Comparison of ENCODE assay signal across 11 cellular contexts in the genomic region with DNA sequence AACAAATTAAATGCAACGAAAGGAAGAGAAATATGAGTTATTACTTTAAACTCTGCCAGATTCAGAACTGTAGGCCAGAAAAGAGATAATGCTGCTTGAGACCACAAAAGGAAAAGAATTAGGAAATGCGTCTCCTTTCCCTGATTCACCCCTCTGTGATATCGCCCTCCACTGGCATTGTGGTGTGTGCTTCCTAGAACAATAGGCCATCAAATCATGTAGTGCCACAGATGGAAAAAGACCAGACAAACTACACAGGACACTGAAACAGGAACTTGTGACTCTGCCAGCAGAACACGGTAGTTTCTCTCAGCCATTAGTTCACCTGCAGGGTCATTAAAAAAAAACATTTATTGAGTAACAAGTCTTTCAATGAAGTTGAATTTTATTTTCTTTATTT. TPM values are rescaled to one million over a fixed set of nuclear protein-coding genes. Genes with fewer than 3 reads are reported as not detected.
DNase-seq lines count a peak whose midpoint lies in the region; ATAC-seq and TF ChIP-seq lines count a peak whose summit lies in the region.
"Had no signal": no experiment of that assay in that cellular context is flagged by ENCODE, and none has a peak within 500 bp of the region (broad histone marks: within the 10 kb centered on the region; RNA-seq: fewer than 3 reads in every experiment).

No MANE protein-coding gene starts in this region.

- H3K27ac ChIP-seq in A673 (ENCODE audit: low read depth, low read length, poor library complexity, severe bottlenecking) = no peak overlapping the region
- H3K27ac ChIP-seq in OCI-LY7 (ENCODE audit: low read depth, low read length, poor library complexity, severe bottlenecking) = no peak overlapping the region
- no peak overlapping the region for H3K27ac ChIP-seq in testis
- H3K27ac ChIP-seq: vagina had no signal

- 67 to 69% methylated on average over 4 of the region's 4 CpGs for WGBS in testis, 2 donors

- H4K20me1 ChIP-seq in OCI-LY7 (ENCODE audit: insufficient read depth, low read length) = no peaks in the 10 kb centered on the region

- no peak overlapping the region for H2AFZ ChIP-seq in OCI-LY7 (ENCODE audit: low read length)

- H3K27ac Mint-ChIP-seq in HFFc6 = no peak overlapping the region
- H3K27ac Mint-ChIP-seq in activated CD4-positive, alpha-beta T cell treated with anti-CD3 and anti-CD28 coated beads, Interleukin-2, amount 10 ng/mL, durations not matched to agents 24 days and 14 days = no peak overlapping the region
- H3K27ac Mint-ChIP-seq in activated T-cell treated with anti-CD3 and anti-CD28 coated beads, Interleukin-2, amount 50 U/mL, for 72 hours = no peak overlapping the region

- H3K36me3 Mint-ChIP-seq in HFFc6 (ENCODE audit: low read depth) = no peaks in the 10 kb centered on the region
- no peaks in the 10 kb centered on the region for H3K36me3 Mint-ChIP-seq in activated CD4-positive, alpha-beta T cell treated with anti-CD3 and anti-CD28 coated beads, Interleukin-2, amount 10 ng/mL, durations not matched to agents 24 days and 14 days (ENCODE audit: low read depth)
- H3K36me3 Mint-ChIP-seq in activated T-cell treated with anti-CD3 and anti-CD28 coated beads, Interleukin-2, amount 50 U/mL, for 72 hours (ENCODE audit: insufficient read depth in 2 of 2) = no peaks in the 10 kb centered on the region

- POLR2A ChIA-PET in A673 (lab: Charles Lee; ENCODE audit: low non-redundant PET) = no interaction called here
- POLR2A ChIA-PET in OCI-LY7 (lab: Charles Lee) = interaction anchor here (0.5 to 0.7 kb wide), 2 partner anchors 34 to 748 kb away, joined by 3 read pairs; no protein-coding TSS in a partner anchor

- H3K36me3 ChIP-seq in A673 (ENCODE audit: insufficient read depth, low read length, poor library complexity, severe bottlenecking) = no peaks in the 10 kb centered on the region
- no peaks in the 10 kb centered on the region for H3K36me3 ChIP-seq in OCI-LY7 (ENCODE audit: insufficient read depth, low read length)
- H3K36me3 ChIP-seq in testis (ENCODE audit: low read depth, missing control alignments) = no peaks in the 10 kb centered on the region
- H3K36me3 ChIP-seq: vagina had no signal

- H3K27me3 ChIP-seq in A673 (replicated peaks; ENCODE audit: insufficient read depth, low read depth, low read length, poor library complexity) (no peaks in the 10 kb centered on the region), testis (no peaks in the 10 kb centered on the region)
- H3K27me3 ChIP-seq: vagina had no signal

- H3K79me2 ChIP-seq in OCI-LY7 (ENCODE audit: insufficient read depth, low read depth, low read length) = no peaks in the 10 kb centered on the region

- H3K9me3 Mint-ChIP-seq in HFFc6 = no peaks in the 10 kb centered on the region
- H3K9me3 Mint-ChIP-seq in activated CD4-positive, alpha-beta T cell treated with anti-CD3 and anti-CD28 coated beads, Interleukin-2, amount 10 ng/mL, durations not matched to agents 24 days and 14 days = no peaks in the 10 kb centered on the region
- no peaks in the 10 kb centered on the region for H3K9me3 Mint-ChIP-seq in activated T-cell treated with anti-CD3 and anti-CD28 coated beads, Interleukin-2, amount 50 U/mL, for 72 hours

- no peak for TF ChIP-seq POLR2A in testis (IDR thresholded peaks at IDR 0.05)

- H3K27me3 Mint-ChIP-seq in HFFc6 (ENCODE audit: insufficient read depth) = no peaks in the 10 kb centered on the region; the same call in 1 of the 2 replicates
- H3K27me3 Mint-ChIP-seq in activated CD4-positive, alpha-beta T cell treated with anti-CD3 and anti-CD28 coated beads, Interleukin-2, amount 10 ng/mL, durations not matched to agents 24 days and 14 days = peaks cover 36% of the 10 kb centered on the region
- peaks cover 18% of the 10 kb centered on the region for H3K27me3 Mint-ChIP-seq in activated T-cell treated with anti-CD3 and anti-CD28 coated beads, Interleukin-2, amount 50 U/mL, for 72 hours (ENCODE audit: low read depth)

- peaks cover 20% of the 10 kb centered on the region for H3K4me1 Mint-ChIP-seq in HFFc6 (ENCODE audit: low read depth)
- H3K4me1 Mint-ChIP-seq in activated CD4-positive, alpha-beta T cell treated with anti-CD3 and anti-CD28 coated beads, Interleukin-2, amount 10 ng/mL, durations not matched to agents 24 days and 14 days = no peaks in the 10 kb centered on the region
- H3K4me1 Mint-ChIP-seq in activated T-cell treated with anti-CD3 and anti-CD28 coated beads, Interleukin-2, amount 50 U/mL, for 72 hours (ENCODE audit: low read depth) = no peaks in the 10 kb centered on the region

- CTCF ChIA-PET in A673 (lab: Charles Lee) (interaction anchor here (1.4 to 1.8 kb wide), 2 partner anchors 15 to 89 kb away, joined by 3 to 7 read pairs; no protein-coding TSS in a partner anchor), OCI-LY7 (lab: Charles Lee; ENCODE audit: unreplicated experiment) (no interaction called here)

- peak; percentile 55 for ATAC-seq in left lobe of liver
- ATAC-seq in activated T-cell treated with anti-CD3 and anti-CD28 coated beads, Interleukin-2, amount 50 U/mL, for 72 hours (replicated peaks in 1 of 2) = no peak

- no peak overlapping the region for H3K4me2 ChIP-seq in OCI-LY7 (ENCODE audit: low read length)

- H3K4me1 ChIP-seq in A673 (ENCODE audit: insufficient read depth, low read length, poor library complexity, severe bottlenecking) (no peaks in the 10 kb centered on the region), OCI-LY7 (ENCODE audit: insufficient read depth, low read length, poor library complexity, severe bottlenecking) (no peaks in the 10 kb centered on the region), testis (no peaks in the 10 kb centered on the region)

- peak; percentile 49 for DNase-seq in A673 (ENCODE audit: low spot score)
- no peak for DNase-seq in HFFc6
- DNase-seq in cardiac fibroblast (ENCODE audit: low read depth in 2 of 2) = peak; percentile 68 to 76
- no peak for DNase-seq in left lobe of liver (ENCODE audit: low spot score)
- no peak for DNase-seq in activated CD4-positive, alpha-beta T cell treated with anti-CD3 and anti-CD28 coated beads, Interleukin-2, amount 10 ng/mL, durations not matched to agents 24 days and 14 days
- no peak for DNase-seq in OCI-LY7 (ENCODE audit: low spot score)
- DNase-seq in testis = no peak
- no peak for DNase-seq in activated T-cell treated with anti-CD3 and anti-CD28 coated beads, Interleukin-2, amount 50 U/mL, for 72 hours
- DNase-seq: Calu3; stimulated activated CD4-positive, alpha-beta T cell treated with anti-CD3 and anti-CD28 coated beads, Interleukin-2, amount 100 ng/mL, for 24 hours had no signal

- intact Hi-C loops in A673 (cut with micrococcal nuclease; ENCODE audit: unreplicated experiment) (loop anchor here (5.0 kb wide), 1 partner anchor 87 kb away; no protein-coding TSS in a partner anchor), OCI-LY7 (cut with micrococcal nuclease; ENCODE audit: unreplicated experiment) (no loop called here), testis (cut with DNase I; ENCODE audit: low total_unique reads) (no loop called here)
- intact Hi-C loops in activated CD4-positive, alpha-beta T cell treated with anti-CD3 and anti-CD28 coated beads, Interleukin-2, amount 10 ng/mL, durations not matched to agents 24 days and 14 days (cut with micrococcal nuclease) = no loop called here

- H3K4me3 Mint-ChIP-seq in HFFc6 = no peak overlapping the region
- no peak overlapping the region for H3K4me3 Mint-ChIP-seq in activated CD4-positive, alpha-beta T cell treated with anti-CD3 and anti-CD28 coated beads, Interleukin-2, amount 10 ng/mL, durations not matched to agents 24 days and 14 days
- H3K4me3 Mint-ChIP-seq in activated T-cell treated with anti-CD3 and anti-CD28 coated beads, Interleukin-2, amount 50 U/mL, for 72 hours = no peak overlapping the region

- BruUV-seq in A673 (replicated peaks; lab: Mats Ljungman, UMichigan) = no TSS peak
- BruUV-seq in OCI-LY7 (replicated peaks; lab: Mats Ljungman, UMichigan) = no TSS peak

- H3K9me3 ChIP-seq in A673 (ENCODE audit: low read depth, low read length, poor library complexity, severe bottlenecking) (no peaks in the 10 kb centered on the region), OCI-LY7 (ENCODE audit: low read length) (no peaks in the 10 kb centered on the region), testis (no peaks in the 10 kb centered on the region)
- H3K9me3 ChIP-seq: vagina had no signal

- TF ChIP-seq CTCF in A673 (conservative IDR thresholded peaks at IDR 0.05; ENCODE audit: low read depth, low read length) (peak; percentile 57), HFFc6 (IDR thresholded peaks at IDR 0.05) (peak; percentile 67), cardiac fibroblast (IDR thresholded peaks at IDR 0.05; ENCODE audit: low read depth, low read length) (peak; percentile 63), OCI-LY7 (conservative IDR thresholded peaks at IDR 0.05; ENCODE audit: low read length) (no peak), testis (IDR thresholded peaks at IDR 0.05) (no peak)

- H3K9me2 ChIP-seq in OCI-LY7 (ENCODE audit: insufficient read depth, low read length) = no peaks in the 10 kb centered on the region

- H3K4me3 ChIP-seq in A673 (ENCODE audit: low read depth, low read length, poor library complexity, severe bottlenecking) (no peak overlapping the region), cardiac fibroblast (replicated peaks in 1 of 2; ENCODE audit: low read depth in 2 of 2, low read length in 2 of 2) (no peak overlapping the region), OCI-LY7 (ENCODE audit: low read depth, low read length, poor library complexity, severe bottlenecking) (no peak overlapping the region), testis (no peak overlapping the region)
- H3K4me3 ChIP-seq: vagina had no signal

RNA-seq across cellular contexts. Expression of gene LAMA4, which starts 14.8 kb away (rescaled TPM):
- total RNA-seq in A673 (2021) (1.2 and 2.0 TPM in 2 replicates), left lobe of liver (2.8 TPM), OCI-LY7 (2022) (not detected in 2 replicates), testis (10 to 100 TPM; 49.2 to 61.0 TPM)
- total RNA-seq in HFFc6 (2021; fragmentation: NEBNext Ultra II Directional; extraction: Animal tissue kit (Norgen Biotek cat#: 25700)) = 100 to 1,000 TPM in 2 of 6 experiments, 10 to 100 TPM in 4; 80.6 to 130 (median 89.8) TPM
- not detected in 2 replicates for total RNA-seq in activated CD4-positive, alpha-beta T cell treated with anti-CD3 and anti-CD28 coated beads, Interleukin-2, amount 10 ng/mL, durations not matched to agents 24 days and 14 days
- total RNA-seq in OCI-LY7 (2014; rRNA removed; shearing (Covaris generic)) = not detected in 2 replicates
- 37.6 TPM for polyA plus RNA-seq in testis (ENCODE audit: insufficient read depth, low read depth, low replicate concordance)
- under 1 TPM in 1 of 2 donors, not detected in 1; 0.14 TPM for total RNA-seq in activated T-cell treated with anti-CD3 and anti-CD28 coated beads, Interleukin-2, amount 50 U/mL, for 72 hours

Comparison
In these comparisons a context has a peak if more than half of its experiments do, and no peak if none do; other contexts are left out.
1. DNase-seq: peak in A673 (single experiment) and cardiac fibroblast (2 of 2); none in HFFc6 (single experiment), left lobe of liver (single experiment), activated CD4-positive, alpha-beta T cell treated with anti-CD3 and anti-CD28 coated beads, Interleukin-2, amount 10 ng/mL, durations not matched to agents 24 days and 14 days (single experiment), OCI-LY7 (single experiment), testis (single experiment) and activated T-cell treated with anti-CD3 and anti-CD28 coated beads, Interleukin-2, amount 50 U/mL, for 72 hours (0 of 2).
2. CTCF ChIP-seq: peak in A673 (single experiment), HFFc6 (single experiment) and cardiac fibroblast (single experiment); none in OCI-LY7 (single experiment) and testis (0 of 3).
3. RNA of gene LAMA4, which starts 14.8 kb away (total RNA-seq): 80.6 to 130 TPM in HFFc6 and 49.2 to 61.0 TPM in testis; 2.8 TPM in left lobe of liver (single experiment), 1.2 to 2.0 TPM in A673, 0.14 TPM in activated T-cell treated with anti-CD3 and anti-CD28 coated beads, Interleukin-2, amount 50 U/mL, for 72 hours, not detected in activated CD4-positive, alpha-beta T cell treated with anti-CD3 and anti-CD28 coated beads, Interleukin-2, amount 10 ng/mL, durations not matched to agents 24 days and 14 days and not detected in OCI-LY7; every median in the first group is over 10 times any median in the second.